In the genomic region with DNA sequence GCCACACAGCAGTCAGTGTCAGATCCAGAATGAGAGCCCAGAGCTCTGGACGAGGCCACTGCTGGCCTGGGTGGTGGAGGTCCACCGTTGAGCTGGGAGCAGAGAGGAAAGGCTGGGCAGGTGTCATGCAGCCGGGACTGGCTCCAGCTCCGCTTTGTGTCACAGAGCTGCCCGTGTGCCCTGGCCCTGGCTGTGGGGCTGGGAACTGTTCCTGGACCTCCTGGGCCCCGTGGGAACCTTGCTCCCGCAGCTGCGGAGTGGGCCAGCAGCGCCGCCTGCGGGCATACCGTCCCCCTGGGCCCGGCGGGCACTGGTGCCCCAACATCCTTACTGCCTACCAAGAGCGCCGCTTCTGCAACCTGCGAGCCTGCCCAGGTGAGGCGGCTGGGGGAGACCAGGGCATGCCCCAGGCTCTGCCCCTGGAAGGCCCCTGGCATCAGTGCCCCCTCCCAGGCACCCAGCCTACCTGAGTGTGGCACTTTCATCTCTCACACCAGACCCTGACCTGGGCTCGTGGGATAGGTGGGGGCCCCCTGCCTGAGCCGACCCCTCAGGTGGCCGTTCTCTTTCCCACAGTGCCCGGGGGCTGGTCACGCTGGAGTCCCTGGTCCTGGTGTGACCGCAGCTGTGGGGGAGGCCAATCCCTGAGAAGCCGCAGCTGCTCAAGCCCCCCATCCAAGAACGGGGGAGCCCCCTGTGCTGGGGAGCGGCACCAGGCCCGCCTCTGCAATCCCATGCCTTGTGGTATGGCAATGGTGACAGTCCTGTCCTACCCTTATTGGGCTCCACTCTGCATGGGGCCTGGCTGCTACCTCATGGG, we compare ENCODE assay signal across 22 cellular contexts. TPM values are rescaled to one million over a fixed set of nuclear protein-coding genes. Genes with fewer than 3 reads are reported as not detected.
DNase-seq lines count a peak whose midpoint lies in the region; ATAC-seq, FAIRE-seq and TF ChIP-seq lines count a peak whose summit lies in the region.
"Had no signal": no experiment of that assay in that cellular context is flagged by ENCODE, and none has a peak within 500 bp of the region (broad histone marks: within the 10 kb centered on the region; RNA-seq: fewer than 3 reads in every experiment).

No MANE protein-coding gene starts in this region.

- CTCF ChIA-PET in HEK293 (lab: Yijun Ruan, JAX) (interaction anchor here (0.5 kb wide), 1 partner anchor 65 kb away, joined by 3 read pairs; no protein-coding TSS in a partner anchor), H1 (lab: Charles Lee; ENCODE audit: partially characterized antibody) (interaction anchor here (0.7 to 5.2 kb wide), 7 partner anchors 9 to 30 kb away, joined by 3 to 67 read pairs (median 4); no protein-coding TSS in a partner anchor)

- H4K8ac ChIP-seq in H1 (ENCODE audit: extremely low read depth, insufficient read depth, low read length), result peak overlapping the region; percentile 25; the same call in 1 of the 2 replicates

- WGBS in H1 (ENCODE audit: extremely low coverage in 1 of 2, insufficient coverage in 1 of 2, insufficient read length in 1 of 2, insufficient replicate concordance in 2 of 2, low coverage in 1 of 2, low lambda C conversion rate in 2 of 2, missing lambda C conversion rate in 1 of 2), 2 experiments, result 94% methylated on average over 24 of the region's 28 CpGs; no CpG with 5 or more reads in 1 of the 2 experiments
- WGBS in psoas muscle, 3 donors, result 76 to 83% (median 79%) methylated on average over 21 to 28 of the region's 28 CpGs

- no peak overlapping the region for H2BK12ac ChIP-seq in H1 (ENCODE audit: low read depth, low read length)

- no peak overlapping the region for H3K4me3 ChIP-seq in HEK293 (ENCODE audit: low read depth, low read length)
- H3K4me3 ChIP-seq in H1 (ENCODE audit: extremely low read depth in 1 of 4, insufficient read depth in 2 of 4, low read depth in 3 of 4, low read length in 4 of 4), result no peak overlapping the region
- H3K4me3 ChIP-seq in kidney (ENCODE audit: low read length in 2 of 2), result no peak overlapping the region
- H3K4me3 ChIP-seq in psoas muscle, result no peak overlapping the region

- TF ChIP-seq CTCF in HEK293 (tag by site-specific recombination; IDR thresholded peaks at IDR 0.05) (no peak), H1 (IDR thresholded peaks at IDR 0.05; ENCODE audit: control extremely low read depth in 1 of 3, insufficient read depth in 1 of 3, low read depth in 1 of 3, low read length in 3 of 3) (no peak), kidney (IDR thresholded peaks at IDR 0.05; ENCODE audit: borderline replicate concordance, extremely low read depth, insufficient read depth) (no peak), psoas muscle (IDR thresholded peaks at IDR 0.05) (no peak)

- no peak overlapping the region for H2BK120ac ChIP-seq in H1 (replicated peaks; ENCODE audit: low read depth, low read length)

- no peak overlapping the region for H3K56ac ChIP-seq in H1 (replicated peaks; ENCODE audit: insufficient read length, low read depth, low read length)

- H4K91ac ChIP-seq in H1 (replicated peaks; ENCODE audit: insufficient read length, low read length), result no peak overlapping the region

- no peak overlapping the region for H2AFZ ChIP-seq in H1 (ENCODE audit: low read length)

- H3K27ac ChIP-seq in HEK293 (ENCODE audit: extremely low read depth, low read depth, low read length) (no peak overlapping the region), H1 (ENCODE audit: low read depth, low read length) (no peak overlapping the region), kidney (ENCODE audit: low read depth in 2 of 2, low read length in 2 of 2) (no peak overlapping the region), psoas muscle (no peak overlapping the region)
- H3K27ac ChIP-seq: HL-60, KMS-11 had no signal

- no peak overlapping the region for H3K23ac ChIP-seq in H1 (ENCODE audit: insufficient read length)

- H3K9me3 ChIP-seq in HEK293 (ENCODE audit: control insufficient read depth, insufficient read depth, low read depth, low read length) (no peaks in the 10 kb centered on the region), H1 (ENCODE audit: insufficient read depth in 2 of 2, low read depth in 1 of 2, low read length in 1 of 2) (peaks cover 8 to 20% of the 10 kb centered on the region in 2 experiments; a peak in 3 of 4 replicates), kidney (ENCODE audit: control insufficient read depth in 1 of 2, low read length in 2 of 2) (no peaks in the 10 kb centered on the region), psoas muscle (no peaks in the 10 kb centered on the region)
- H3K9me3 ChIP-seq: Caco-2 had no signal

- H3K79me2 ChIP-seq in H1 (ENCODE audit: control insufficient read depth in 1 of 2, insufficient read depth in 2 of 2, low read length in 2 of 2), result no peaks in the 10 kb centered on the region

- FAIRE-seq in H1 (lab: Jason Lieb, UNC) (no peak), kidney (lab: Jason Lieb, UNC) (no peak)
- FAIRE-seq: H54 had no signal

- H4K20me1 ChIP-seq in H1 (replicated peaks in 1 of 2; ENCODE audit: control insufficient read depth in 1 of 2, insufficient read depth in 2 of 2, low read length in 2 of 2), result no peaks in the 10 kb centered on the region

- H3K27me3 ChIP-seq in H1 (replicated peaks in 1 of 4; ENCODE audit: control insufficient read depth in 3 of 4, extremely low read depth in 1 of 4, insufficient read depth in 3 of 4, low read length in 3 of 4), result no peaks in the 10 kb centered on the region
- H3K27me3 ChIP-seq in psoas muscle (ENCODE audit: insufficient read depth in 3 of 3, low read length in 2 of 3), result no peaks in the 10 kb centered on the region
- H3K27me3 ChIP-seq: BE2C had no signal

- H3K4ac ChIP-seq in H1 (replicated peaks; ENCODE audit: insufficient read length, low read depth, low read length), result no peak overlapping the region

- no peak overlapping the region for H2BK5ac ChIP-seq in H1 (ENCODE audit: low read depth, low read length)

- H3K79me1 ChIP-seq in H1 (ENCODE audit: low read depth, low read length), result no peaks in the 10 kb centered on the region; the same call in 1 of the 2 replicates

- no peak overlapping the region for H2BK20ac ChIP-seq in H1 (ENCODE audit: low read length)

- H2BK15ac ChIP-seq in H1 (ENCODE audit: low read length), result no peak overlapping the region

- no peak overlapping the region for H3K18ac ChIP-seq in H1 (ENCODE audit: extremely low read depth, low read length)

- no peak overlapping the region for H3K4me2 ChIP-seq in H1 (ENCODE audit: insufficient read depth in 1 of 2, low read depth in 2 of 2, low read length in 2 of 2)
- H3K4me2 ChIP-seq: KMS-11 had no signal

- no peak for TF ChIP-seq RAD21 in H1 (IDR thresholded peaks at IDR 0.05 in 1 of 2, conservative IDR thresholded peaks at IDR 0.05 in 1 of 2; ENCODE audit: low read depth in 2 of 2, low read length in 2 of 2)

- no peak for ATAC-seq in psoas muscle
- ATAC-seq in GM18498 (IDR thresholded peaks at IDR 0.05; ENCODE audit: unreplicated experiment), result no peak

- POLR2A ChIA-PET in HEK293 (lab: Yijun Ruan, JAX), result no interaction called here
- POLR2A ChIA-PET in H1 (lab: Charles Lee; ENCODE audit: partially characterized antibody), result no interaction called here

- H3K36me3 ChIP-seq in HEK293 (ENCODE audit: control insufficient read depth in 2 of 2, insufficient read depth in 1 of 2, low read length in 2 of 2) (no peaks in the 10 kb centered on the region), H1 (ENCODE audit: control insufficient read depth in 2 of 4, insufficient read depth in 4 of 4, low read length in 3 of 4) (no peaks in the 10 kb centered on the region), kidney (ENCODE audit: control insufficient read depth in 1 of 2, insufficient read depth in 2 of 2, low read length in 2 of 2) (no peaks in the 10 kb centered on the region), psoas muscle (ENCODE audit: insufficient read depth in 1 of 2, low read depth in 1 of 2) (no peaks in the 10 kb centered on the region)
- H3K36me3 ChIP-seq: BE2C had no signal

- no peak for DNase-seq in H1 (ENCODE audit: low read depth in 1 of 2, low spot score in 2 of 2)
- DNase-seq in kidney, result peak; percentile 69
- peak; percentile 3 to 25 for DNase-seq in psoas muscle
- no peak for DNase-seq in islet precursor cell
- DNase-seq in cerebellar nuclear complex (lab: John Stamatoyannopoulos, UW), result no peak
- DNase-seq in NCI-H2081 (lab: John Stamatoyannopoulos, UW), result no peak
- DNase-seq: BE2C; Caco-2; CD4-positive, alpha-beta T cell; DMS 273 treated with DMSO at 0.1 percent for 48 hours; DMS79 treated with DMSO at 0.1 percent for 48 hours; NCI-H1105; NCI-H2029 treated with DMSO at 0.1 percent for 48 hours; NCI-H2171 treated with DMSO at 0.1 percent for 48 hours; NCI-H446; NCI-H526; SHP77 had no signal

- H3K14ac ChIP-seq in H1 (ENCODE audit: insufficient read length), result no peak overlapping the region

- TF ChIP-seq POLR2A in H1 (IDR thresholded peaks at IDR 0.05; ENCODE audit: control extremely low read depth in 1 of 2, low read depth in 2 of 2, low read length in 2 of 2), result no peak

- intact Hi-C loops in kidney (cut with DNase I), result no loop called here
- intact Hi-C loops in psoas muscle (cut with DNase I), result no loop called here

- H3K23me2 ChIP-seq in H1 (ENCODE audit: low read depth, low read length), result no peaks in the 10 kb centered on the region

- no peaks in the 10 kb centered on the region for H3K4me1 ChIP-seq in HEK293 (ENCODE audit: control insufficient read depth, insufficient read depth, low read length)
- H3K4me1 ChIP-seq in H1 (replicated peaks in 1 of 4; ENCODE audit: control insufficient read depth in 3 of 4, insufficient read depth in 4 of 4, low read length in 3 of 4), result peaks cover 0 to 16% (median 8%) of the 10 kb centered on the region in 4 experiments; a peak in 6 of 7 replicates
- no peaks in the 10 kb centered on the region for H3K4me1 ChIP-seq in kidney (ENCODE audit: control insufficient read depth in 1 of 2, insufficient read depth in 1 of 2, low read depth in 1 of 2, low read length in 2 of 2)
- no peaks in the 10 kb centered on the region for H3K4me1 ChIP-seq in psoas muscle

- no peak for TF ChIP-seq EP300 in H1 (IDR thresholded peaks at IDR 0.05; ENCODE audit: borderline replicate concordance in 1 of 2, low read depth in 2 of 2, low read length in 2 of 2)

- H2AK5ac ChIP-seq in H1 (ENCODE audit: low read depth, low read length), result no peak overlapping the region

- H4K5ac ChIP-seq in H1 (ENCODE audit: insufficient read length, low read depth, low read length), result no peak overlapping the region

- H3K9ac ChIP-seq in H1 (replicated peaks in 1 of 4; ENCODE audit: extremely low read depth in 1 of 4, low read depth in 3 of 4, low read length in 3 of 4) (no peak overlapping the region), kidney (ENCODE audit: low read length in 2 of 2) (no peak overlapping the region)
- H3K9ac ChIP-seq: KMS-11 had no signal

RNA-seq across cellular contexts. Expression of gene ZNF862, which starts 18.8 kb away (rescaled TPM):
- 2.5 and 3.9 TPM in 2 replicates for total RNA-seq in H1 (2021; fragmentation: NEBNext Ultra II Directional; extraction: Animal tissue kit (Norgen Biotek cat#: 25700))
- polyA plus RNA-seq in H1 (2011; rRNA removed), result 1.8 and 2.8 TPM in 2 replicates
- polyA plus RNA-seq in H1 (2011; cell fraction: cytosol; rRNA removed), result 2.4 TPM
- polyA plus RNA-seq in H1 (2011; cell fraction: nucleus; rRNA removed), result 9.0 TPM
- polyA plus RNA-seq in H1 (2012, experiment 1 of 2), result 1.8 to 3.1 TPM (median 2.4 TPM) in 4 replicates
- polyA plus RNA-seq in H1 (2012, experiment 2 of 2), result 0.62 TPM
- 1.1 TPM for polyA plus RNA-seq in H1 (2013, experiment 1 of 2)
- polyA plus RNA-seq in H1 (2013, experiment 2 of 2), result 1.2 TPM
- 4.0 and 5.4 TPM in 2 replicates for polyA minus RNA-seq in H1 (2011; rRNA and poly(A)+ RNA removed)
- 1.5 TPM for polyA minus RNA-seq in H1 (2011; cell fraction: cytosol; rRNA and poly(A)+ RNA removed)
- 8.9 TPM for polyA minus RNA-seq in H1 (2011; cell fraction: nucleus; rRNA and poly(A)+ RNA removed)
- 29.1 TPM for total RNA-seq in kidney
- polyA plus RNA-seq in kidney (ENCODE audit: insufficient read depth, low read depth, low replicate concordance), result 5.7 TPM
- total RNA-seq in psoas muscle, result 1 to 10 TPM; 5.3 to 7.8 (median 6.7) TPM
- polyA plus RNA-seq in psoas muscle, result 1 to 10 TPM; 1.4 to 3.6 (median 1.9) TPM

RNA-seq across cellular contexts. Expression of gene ZNF467, which starts 46.0 kb away (rescaled TPM):
- 0.40 and 0.50 TPM in 2 replicates for total RNA-seq in H1 (2021; fragmentation: NEBNext Ultra II Directional; extraction: Animal tissue kit (Norgen Biotek cat#: 25700))
- 0.51 and 0.89 TPM in 2 replicates for polyA plus RNA-seq in H1 (2011; rRNA removed)
- 0.44 TPM for polyA plus RNA-seq in H1 (2011; cell fraction: cytosol; rRNA removed)
- 1.7 TPM for polyA plus RNA-seq in H1 (2011; cell fraction: nucleus; rRNA removed)
- polyA plus RNA-seq in H1 (2012, experiment 1 of 2), result 0.36 to 0.89 TPM (median 0.75 TPM) in 4 replicates
- polyA plus RNA-seq in H1 (2012, experiment 2 of 2), result 0.35 TPM
- 0.20 TPM for polyA plus RNA-seq in H1 (2013, experiment 1 of 2)
- polyA plus RNA-seq in H1 (2013, experiment 2 of 2), result 0.13 TPM
- 0.05 and 0.13 TPM in 2 replicates for polyA minus RNA-seq in H1 (2011; rRNA and poly(A)+ RNA removed)
- polyA minus RNA-seq in H1 (2011; cell fraction: cytosol; rRNA and poly(A)+ RNA removed), result not detected
- 0.70 TPM for polyA minus RNA-seq in H1 (2011; cell fraction: nucleus; rRNA and poly(A)+ RNA removed)
- 24.5 TPM for total RNA-seq in kidney
- polyA plus RNA-seq in kidney (ENCODE audit: insufficient read depth, low read depth, low replicate concordance), result 15.0 TPM
- 1 to 10 TPM; 1.7 to 2.8 (median 2.3) TPM for total RNA-seq in psoas muscle
- polyA plus RNA-seq in psoas muscle, result 1 to 10 TPM in 2 of 3 donors, under 1 TPM in 1; 0.87 to 1.3 (median 1.2) TPM

RNA-seq across cellular contexts. Expression of gene ATP6V0E2, which starts 54.4 kb away (rescaled TPM):
- total RNA-seq in H1 (2021; fragmentation: NEBNext Ultra II Directional; extraction: Animal tissue kit (Norgen Biotek cat#: 25700)), result 26.1 and 30.7 TPM in 2 replicates
- polyA plus RNA-seq in H1 (2011; rRNA removed) (47.9 and 75.1 TPM in 2 replicates), kidney (ENCODE audit: insufficient read depth, low read depth, low replicate concordance) (138 TPM), psoas muscle (10 to 100 TPM; 11.3 to 11.7 (median 11.5) TPM)
- 28.2 TPM for polyA plus RNA-seq in H1 (2011; cell fraction: cytosol; rRNA removed)
- 25.4 TPM for polyA plus RNA-seq in H1 (2011; cell fraction: nucleus; rRNA removed)
- polyA plus RNA-seq in H1 (2012, experiment 1 of 2), result 22.2 to 32.2 TPM (median 29.6 TPM) in 4 replicates
- 34.8 TPM for polyA plus RNA-seq in H1 (2012, experiment 2 of 2)
- 22.2 TPM for polyA plus RNA-seq in H1 (2013, experiment 1 of 2)
- 25.2 TPM for polyA plus RNA-seq in H1 (2013, experiment 2 of 2)
- 8.1 and 10.5 TPM in 2 replicates for polyA minus RNA-seq in H1 (2011; rRNA and poly(A)+ RNA removed)
- polyA minus RNA-seq in H1 (2011; cell fraction: cytosol; rRNA and poly(A)+ RNA removed), result 13.7 TPM
- 9.2 TPM for polyA minus RNA-seq in H1 (2011; cell fraction: nucleus; rRNA and poly(A)+ RNA removed)
- total RNA-seq in kidney (19.8 TPM), psoas muscle (10 to 100 TPM in 2 of 4 donors, 1 to 10 TPM in 2; 3.7 to 12.8 (median 9.3) TPM)

Comparison
In these comparisons a context has a peak if more than half of its experiments do, and no peak if none do; other contexts are left out.
1. DNase-seq: peak in kidney (single experiment) and psoas muscle (2 of 2); none in H1 (0 of 2), islet precursor cell (single experiment), cerebellar nuclear complex (0 of 2) and NCI-H2081 (0 of 2).